Comparison of ENCODE assay signal across 8 cellular contexts in the genomic region with DNA sequence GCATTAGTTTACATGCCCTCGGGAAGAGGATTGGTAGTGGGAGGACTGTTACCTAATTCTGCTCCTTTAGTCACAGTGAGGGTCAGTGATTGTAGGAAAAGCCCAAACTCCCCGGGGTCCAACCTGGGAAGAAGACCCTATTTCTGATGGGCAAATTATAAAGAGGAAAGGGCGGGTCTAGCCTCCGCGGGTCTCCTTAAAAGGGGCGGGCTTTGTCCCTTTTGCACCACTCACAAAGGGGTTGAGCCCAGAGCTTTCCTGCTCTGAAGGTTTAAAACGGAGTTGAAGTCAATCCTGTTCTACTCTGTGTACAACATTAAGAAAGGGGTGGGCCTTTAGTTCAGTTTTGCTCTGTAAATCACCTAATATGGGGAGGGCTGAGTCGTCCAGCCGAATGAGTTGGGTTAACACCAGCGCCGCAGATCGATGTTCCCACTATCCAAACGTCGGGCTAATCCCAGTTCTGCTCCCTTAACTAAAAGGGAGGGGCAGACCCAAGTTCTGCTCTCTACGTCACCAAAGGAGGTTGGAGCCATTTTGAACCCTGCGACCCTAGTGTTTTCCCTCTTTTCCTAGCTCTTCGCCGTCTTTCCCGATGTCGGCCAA. TPM values are rescaled to one million over a fixed set of nuclear protein-coding genes. Genes with fewer than 3 reads are reported as not detected.
A peak's percentile ranks its signal among the peaks of the same experiment; 100 is the strongest.
DNase-seq lines count a peak whose midpoint lies in the region; ATAC-seq and TF ChIP-seq lines count a peak whose summit lies in the region.

No MANE protein-coding gene starts in this region.

- H3K9ac ChIP-seq in ES-I3 (ENCODE audit: low read depth, low read length): peak overlapping the region; percentile 96

- peak overlapping the region; percentile 83 for H3K27ac Mint-ChIP-seq in central memory CD8-positive, alpha-beta T cell (ENCODE audit: low read depth)

- H3K4me3 Mint-ChIP-seq in central memory CD8-positive, alpha-beta T cell: peak overlapping the region; percentile 88

- ATAC-seq in HG03442 (IDR thresholded peaks at IDR 0.05; ENCODE audit: unreplicated experiment): peak; percentile 0
- ATAC-seq in central memory CD8-positive, alpha-beta T cell (replicated peaks; ENCODE audit: extremely low read depth, poor library complexity, severe bottlenecking): no peak
- ATAC-seq in lung (ENCODE audit: insufficient read depth, low FRiP score): no peak

- peaks cover 70% of the 10 kb centered on the region for H3K4me1 Mint-ChIP-seq in central memory CD8-positive, alpha-beta T cell

- DNase-seq in RPMI8226 (peak; percentile 63), lung (ENCODE audit: low spot score) (no peak), transverse colon (no peak), NCI-H1436 treated with DMSO at 0.1 percent for 48 hours (lab: John Stamatoyannopoulos, UW) (no peak), HEK293T (ENCODE audit: extremely low spot score) (no peak)
- DNase-seq in central memory CD8-positive, alpha-beta T cell (ENCODE audit: low spot score in 2 of 2): no peak

- H3K36me3 Mint-ChIP-seq in central memory CD8-positive, alpha-beta T cell (ENCODE audit: insufficient read depth): peaks cover 29% of the 10 kb centered on the region

- CTCF ChIA-PET in HEK293T (lab: Yijun Ruan, JAX): interaction anchor here (0.9 to 1.2 kb wide), 2 partner anchors 20 to 60 kb away, joined by 4 read pairs; no protein-coding TSS in a partner anchor

- in situ Hi-C loops in transverse colon (cut with MboI; ENCODE audit: low pct_ligation_motif_present in 1 of 4, low pct_unique_long_range_greater_than_20kb in 1 of 4, low sequenced_read_pairs in 3 of 4): no loop called here

- whole genome bisulfite sequencing in lung, 2 donors: 0% methylated on average over 19 to 20 of the region's 20 CpGs
- WGBS in transverse colon (ENCODE audit: low coverage in 1 of 2), 2 donors: 1 to 7% methylated on average over 10 to 20 of the region's 20 CpGs

- intact Hi-C loops in transverse colon (cut with DNase I; ENCODE audit: low total_unique reads): no loop called here

- H3K36me3 ChIP-seq in ES-I3 (ENCODE audit: insufficient read depth, low read length) (peaks cover 6% of the 10 kb centered on the region; the same call in 1 of the 2 replicates), lung (ENCODE audit: control insufficient read depth in 2 of 2, insufficient read depth in 2 of 2, low read length in 2 of 2) (peaks cover 0 to 12% of the 10 kb centered on the region in 2 donors), transverse colon (peaks cover 0 to 6% (median 2%) of the 10 kb centered on the region in 4 donors)

- POLR2A ChIA-PET in HEK293T (lab: Yijun Ruan, JAX): interaction anchor here (0.5 to 4.9 kb wide), 20 partner anchors 9 to 795 kb away, joined by 3 to 153 read pairs (median 4); partner anchors contain the start of genes ATF6B, DDX39B, DXO and EGFL8

- no peaks in the 10 kb centered on the region for H3K27me3 Mint-ChIP-seq in central memory CD8-positive, alpha-beta T cell

- H3K9me3 Mint-ChIP-seq in central memory CD8-positive, alpha-beta T cell: no peaks in the 10 kb centered on the region

- no peaks in the 10 kb centered on the region for H3K9me3 ChIP-seq in ES-I3 (ENCODE audit: control insufficient read depth, insufficient read depth, low read length)
- no peaks in the 10 kb centered on the region for H3K9me3 ChIP-seq in lung (ENCODE audit: control insufficient read depth in 2 of 2, insufficient read depth in 1 of 2, low read length in 1 of 2)
- H3K9me3 ChIP-seq in transverse colon: no peaks in the 10 kb centered on the region

- peak overlapping the region; percentile 15 for H3K4me3 ChIP-seq in lung
- peak overlapping the region; percentile 15 to 91 (median 84) for H3K4me3 ChIP-seq in transverse colon

- H3K4me1 ChIP-seq in ES-I3 (ENCODE audit: insufficient read depth, low read length) (peaks cover 19% of the 10 kb centered on the region), lung (ENCODE audit: control insufficient read depth in 2 of 2, insufficient read depth in 2 of 2, low read length in 2 of 2) (peaks cover 11 to 12% of the 10 kb centered on the region in 2 donors), transverse colon (peaks cover 25 to 68% (median 38%) of the 10 kb centered on the region in 4 donors)

- no peak for TF ChIP-seq EP300 in transverse colon (IDR thresholded peaks at IDR 0.05; ENCODE audit: low read depth)

- TF ChIP-seq CTCF in lung (IDR thresholded peaks at IDR 0.05; ENCODE audit: control extremely low read depth, extremely low read depth): no peak
- no peak for TF ChIP-seq CTCF in transverse colon (IDR thresholded peaks at IDR 0.05)

- H3K27ac ChIP-seq in lung (ENCODE audit: low read depth in 1 of 2, low read length in 1 of 2): peak overlapping the region; percentile 88 to 95
- peak overlapping the region; percentile 94 to 96 (median 94) for H3K27ac ChIP-seq in transverse colon

- H3K27me3 ChIP-seq in lung (ENCODE audit: control insufficient read depth, insufficient read depth) (no peaks in the 10 kb centered on the region), transverse colon (no peaks in the 10 kb centered on the region)

- peak; percentile 53 for TF ChIP-seq POLR2A in transverse colon (IDR thresholded peaks at IDR 0.05)

TF ChIP-seq in HEK293T, 16 proteins besides CTCF, POLR2A, EP300 and RAD21:
- TF ChIP-seq NFRKB (IDR thresholded peaks at IDR 0.05) (no peak), ZNF384 (IDR thresholded peaks at IDR 0.05) (no peak), CTBP1 (IDR thresholded peaks at IDR 0.05; ENCODE audit: borderline replicate concordance) (no peak), FOXK2 (IDR thresholded peaks at IDR 0.05) (no peak), SUZ12 (IDR thresholded peaks at IDR 0.05) (no peak), FOXM1 (IDR thresholded peaks at IDR 0.05; ENCODE audit: borderline replicate concordance) (no peak), TARDBP (IDR thresholded peaks at IDR 0.05) (no peak), HDGF (IDR thresholded peaks at IDR 0.05; ENCODE audit: borderline replicate concordance) (no peak), FOXA1 (IDR thresholded peaks at IDR 0.05) (no peak), LEF1 (IDR thresholded peaks at IDR 0.05; ENCODE audit: borderline replicate concordance) (no peak), SP1 (IDR thresholded peaks at IDR 0.05) (no peak), BHLHE40 (IDR thresholded peaks at IDR 0.05; ENCODE audit: borderline replicate concordance) (no peak), ARNT (IDR thresholded peaks at IDR 0.05) (no peak), L3MBTL2 (conservative IDR thresholded peaks at IDR 0.05) (no peak), ELF4 (IDR thresholded peaks at IDR 0.05) (no peak)
- TF ChIP-seq, protein P1, sequence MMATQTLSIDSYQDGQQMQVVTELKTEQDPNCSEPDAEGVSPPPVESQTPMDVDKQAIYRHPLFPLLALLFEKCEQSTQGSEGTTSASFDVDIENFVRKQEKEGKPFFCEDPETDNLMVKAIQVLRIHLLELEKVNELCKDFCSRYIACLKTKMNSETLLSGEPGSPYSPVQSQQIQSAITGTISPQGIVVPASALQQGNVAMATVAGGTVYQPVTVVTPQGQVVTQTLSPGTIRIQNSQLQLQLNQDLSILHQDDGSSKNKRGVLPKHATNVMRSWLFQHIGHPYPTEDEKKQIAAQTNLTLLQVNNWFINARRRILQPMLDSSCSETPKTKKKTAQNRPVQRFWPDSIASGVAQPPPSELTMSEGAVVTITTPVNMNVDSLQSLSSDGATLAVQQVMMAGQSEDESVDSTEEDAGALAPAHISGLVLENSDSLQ (IDR thresholded peaks at IDR 0.05): no peak

RNA-seq across cellular contexts. Expression of gene RNF5, which starts 0.9 kb away (rescaled TPM):
- total RNA-seq in lung: 10 to 100 TPM; 45.2 to 66.7 TPM
- polyA plus RNA-seq in lung: 10 to 100 TPM; 56.3 to 94.4 TPM
- 100 to 1,000 TPM in 3 of 4 donors, 10 to 100 TPM in 1; 36.0 to 212 (median 120) TPM for total RNA-seq in transverse colon

RNA-seq across cellular contexts. Expression of gene AGPAT1, which starts 1.4 kb away (rescaled TPM):
- total RNA-seq in lung (10 to 100 TPM; 24.7 to 52.6 TPM), transverse colon (10 to 100 TPM; 17.9 to 67.2 (median 50.1) TPM)
- polyA plus RNA-seq in lung: 10 to 100 TPM; 32.1 to 48.9 TPM

RNA-seq across cellular contexts. Expression of gene AGER, which starts 6.8 kb away (rescaled TPM):
- total RNA-seq in lung (100 to 1,000 TPM; 178 to 342 TPM), transverse colon (1 to 10 TPM; 1.1 to 9.0 (median 2.7) TPM)
- polyA plus RNA-seq in lung: 1,000 to 10,000 TPM in 1 of 2 donors, 100 to 1,000 TPM in 1; 352 to 1,487 TPM

RNA-seq across cellular contexts. Expression of gene PBX2, which starts 12.7 kb away (rescaled TPM):
- total RNA-seq in lung (100 to 1,000 TPM in 1 of 2 donors, 10 to 100 TPM in 1; 86.7 to 128 TPM), transverse colon (10 to 100 TPM; 34.4 to 87.5 (median 41.3) TPM)
- 10 to 100 TPM; 56.0 to 85.2 TPM for polyA plus RNA-seq in lung

RNA-seq across cellular contexts. Expression of gene EGFL8, which starts 12.9 kb away (rescaled TPM):
- total RNA-seq in lung: 10 to 100 TPM in 1 of 2 donors, 1 to 10 TPM in 1; 9.6 to 10.5 TPM
- 10 to 100 TPM in 1 of 2 donors, 1 to 10 TPM in 1; 3.8 to 10.9 TPM for polyA plus RNA-seq in lung
- 10 to 100 TPM in 3 of 4 donors, 1 to 10 TPM in 1; 2.6 to 79.4 (median 16.2) TPM for total RNA-seq in transverse colon

Comparison
In these comparisons a context has a peak if more than half of its experiments do, and no peak if none do; other contexts are left out.
1. RNA of gene AGER, which starts 6.8 kb away (total RNA-seq): 178 to 342 TPM in lung; 1.1 to 9.0 TPM in transverse colon; every median in the first group is over 10 times any median in the second.